In genomic region chr15:31516874-31517273, GRCh38 we compare ENCODE assay signal across 21 cellular contexts.
A peak's percentile ranks its signal among the peaks of the same experiment; 100 is the strongest.
DNase-seq lines count a peak whose midpoint lies in the region; ATAC-seq and TF ChIP-seq lines count a peak whose summit lies in the region.
"Had no signal": no experiment of that assay in that cellular context is flagged by ENCODE, and none has a peak within 500 bp of the region (broad histone marks: within the 10 kb centered on the region; RNA-seq: fewer than 3 reads in every experiment).

No MANE protein-coding gene starts in this region.

- H3K4me1 Mint-ChIP-seq in osteocyte (ENCODE audit: unreplicated experiment), result no peaks in the 10 kb centered on the region

- peaks cover 22% of the 10 kb centered on the region for H3K27me3 Mint-ChIP-seq in osteocyte (ENCODE audit: unreplicated experiment)

- no peaks in the 10 kb centered on the region for H3K27me3 ChIP-seq in right cardiac atrium (ENCODE audit: control insufficient read depth, insufficient read depth)

- TF ChIP-seq CTCF in osteocyte (IDR thresholded peaks at IDR 0.05), result no peak

- no peaks in the 10 kb centered on the region for H3K9me3 Mint-ChIP-seq in osteocyte (ENCODE audit: unreplicated experiment)
- H3K9me3 Mint-ChIP-seq: CD4-positive, alpha-beta T cell; HFFc6 had no signal

- ATAC-seq in Right ventricle myocardium inferior (no peak), right cardiac atrium (no peak), GM21576 (IDR thresholded peaks at IDR 0.05; ENCODE audit: unreplicated experiment) (no peak), GM19328 (IDR thresholded peaks at IDR 0.05; ENCODE audit: unreplicated experiment) (no peak)
- ATAC-seq: HCT116 had no signal

- no peaks in the 10 kb centered on the region for H3K36me3 Mint-ChIP-seq in osteocyte (ENCODE audit: unreplicated experiment)

- in situ Hi-C loops in ACHN (cut with HindIII; ENCODE audit: low pct_ligation_motif_present, low pct_unique_long_range_greater_than_20kb, low sequenced_read_pairs), result no loop called here

- peaks cover 1% of the 10 kb centered on the region for H3K4me1 ChIP-seq in right cardiac atrium (ENCODE audit: control insufficient read depth, insufficient read depth, low read length)
- H3K4me1 ChIP-seq: Caco-2 had no signal

- no peak overlapping the region for H3K4me3 ChIP-seq in right cardiac atrium (ENCODE audit: low read length)

- no peaks in the 10 kb centered on the region for H3K9me3 ChIP-seq in right cardiac atrium (ENCODE audit: control insufficient read depth, low read length)
- H3K9me3 ChIP-seq: Caco-2 had no signal

- H3K4me3 Mint-ChIP-seq in osteocyte (ENCODE audit: unreplicated experiment), result no peak overlapping the region
- H3K4me3 Mint-ChIP-seq: CD4-positive, alpha-beta T cell; HFFc6 had no signal

- WGBS in right cardiac atrium, result 92% methylated on average over 4 of the region's 4 CpGs

- DNase-seq in Right ventricle myocardium inferior (ENCODE audit: missing footprints) (peak; percentile 32), right cardiac atrium (no peak), D341Med (ENCODE audit: low spot score) (peak; percentile 7), iPS-NIHi7 (ENCODE audit: extremely low spot score) (peak; percentile 3), osteocyte (ENCODE audit: extremely low spot score, unreplicated experiment) (peak; percentile 68), ACHN (no peak)
- DNase-seq: AML-193; Caco-2; CD4-positive, alpha-beta T cell; DMS153; DMS79; GDM1; GOT3; H7; HFFc6; IMR-90 had no signal

- H3K27ac Mint-ChIP-seq in osteocyte (ENCODE audit: unreplicated experiment), result no peak overlapping the region
- H3K27ac Mint-ChIP-seq: CD4-positive, alpha-beta T cell; HFFc6 had no signal

- intact Hi-C loops in Right ventricle myocardium inferior (cut with DNase I), result no loop called here
- intact Hi-C loops in right cardiac atrium (cut with DNase I), result no loop called here

- H3K27ac ChIP-seq in right cardiac atrium (ENCODE audit: low read length), result no peak overlapping the region
- H3K27ac ChIP-seq: C4-2B, HL-60 had no signal

Comparison
In these comparisons a context has a peak if more than half of its experiments do, and no peak if none do; other contexts are left out.
1. DNase-seq: peak in Right ventricle myocardium inferior (single experiment), D341Med (single experiment), iPS-NIHi7 (single experiment) and osteocyte (single experiment); none in right cardiac atrium (0 of 3) and ACHN (single experiment).